In the genomic region with DNA sequence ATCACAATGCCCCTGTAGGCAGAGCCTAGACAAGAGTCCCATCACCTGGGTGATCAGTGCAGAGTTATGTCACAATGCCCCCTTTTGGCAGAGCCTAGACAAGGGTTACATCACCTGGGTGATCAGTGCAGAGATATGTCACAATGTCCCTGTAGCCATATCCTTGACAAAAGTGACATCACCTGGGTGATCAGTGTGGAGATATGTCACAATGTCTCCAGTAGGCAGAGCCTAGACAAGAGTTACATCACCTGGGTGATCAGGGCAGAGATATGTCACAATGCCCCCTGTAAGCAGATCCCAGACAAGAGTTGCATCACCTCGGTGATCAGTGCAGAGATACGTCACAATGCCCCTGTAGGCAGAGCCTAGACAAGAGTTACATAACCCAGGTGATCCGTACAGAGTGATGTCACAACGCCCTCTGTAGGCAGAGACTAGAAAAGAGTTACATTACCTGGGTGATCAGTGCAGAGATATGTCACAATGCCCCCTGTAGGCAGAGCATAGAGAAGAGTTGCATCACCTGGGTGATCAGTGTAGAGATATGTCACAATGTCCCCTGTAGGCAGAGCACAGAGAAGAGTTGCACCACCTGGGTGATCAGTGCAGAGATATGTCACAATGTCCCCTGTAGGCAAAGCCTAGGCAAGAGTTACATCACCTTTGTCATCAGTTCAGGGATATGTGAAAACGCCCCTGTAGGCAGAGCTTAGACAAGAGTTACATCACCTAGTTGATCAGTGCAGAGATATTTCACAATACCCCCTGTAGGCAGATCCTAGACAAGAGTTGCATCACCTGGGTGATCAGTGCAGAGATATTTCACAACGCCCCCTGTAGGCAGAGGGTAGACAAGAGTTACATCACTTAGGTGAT, we compare ENCODE assay signal across 12 cellular contexts. TPM values are rescaled to one million over a fixed set of nuclear protein-coding genes. Genes with fewer than 3 reads are reported as not detected.
DNase-seq lines count a peak whose midpoint lies in the region; ATAC-seq and TF ChIP-seq lines count a peak whose summit lies in the region.
"Not testable (repeated sequence)": the region's sequence is repeated elsewhere in the genome, so short reads cannot be mapped to it uniquely, and the experiment has no call there.
"Had no signal": no experiment of that assay in that cellular context is flagged by ENCODE, and none has a peak within 500 bp of the region (broad histone marks: within the 10 kb centered on the region; RNA-seq: fewer than 3 reads in every experiment).

No MANE protein-coding gene starts in this region.

- H3K9me3 Mint-ChIP-seq in CD8-positive, alpha-beta T cell; stimulated activated naive B cell treated with anti-CD40 and anti-IgM and Interleukin-4, amounts not matched to agents 10 μg/mL and 1 μg/mL and 100 μg/mL, for 72 hours: not testable (repeated sequence)

- not testable (repeated sequence) for H3K9ac ChIP-seq in iPS-20b (ENCODE audit: low read depth, low read length)
- H3K9ac ChIP-seq in neuronal stem cell (ENCODE audit: low read depth, low read length, poor library complexity), result peak overlapping the region; percentile 37

- CTCF ChIA-PET in CD8-positive, alpha-beta T cell (lab: Charles Lee), result not testable (repeated sequence)

- not testable (repeated sequence) for H4K91ac ChIP-seq in neuronal stem cell (ENCODE audit: low read depth, low read length, poor library complexity)

- H3K79me1 ChIP-seq in neuronal stem cell (ENCODE audit: low read depth, low read length), result not testable (repeated sequence)

- H2AK5ac ChIP-seq in neuronal stem cell (ENCODE audit: low read depth, low read length), result not testable (repeated sequence)

- H3K27ac ChIP-seq in CD8-positive, alpha-beta T cell (ENCODE audit: low read depth, low read length); Peyer's patch; body of pancreas; iPS-20b (ENCODE audit: low read length); neuronal stem cell (replicated peaks; ENCODE audit: low read length): not testable (repeated sequence)

- H3K9me3 ChIP-seq in CD8-positive, alpha-beta T cell (ENCODE audit: low read length); Peyer's patch; body of pancreas; neuronal stem cell (replicated peaks in 1 of 2; ENCODE audit: control insufficient read depth in 2 of 2, insufficient read depth in 1 of 2, low read depth in 1 of 2, low read length in 2 of 2): not testable (repeated sequence)
- peaks cover 11% of the 10 kb centered on the region for H3K9me3 ChIP-seq in iPS-20b (ENCODE audit: insufficient read depth, low read depth, low read length)

- not testable (repeated sequence) for H3K36me3 Mint-ChIP-seq in CD8-positive, alpha-beta T cell; stimulated activated naive B cell treated with anti-CD40 and anti-IgM and Interleukin-4, amounts not matched to agents 10 μg/mL and 1 μg/mL and 100 μg/mL, for 72 hours

- not testable (repeated sequence) for H2AFZ ChIP-seq in neuronal stem cell (ENCODE audit: low read length)

- WGBS in body of pancreas, 2 donors, result 28 to 33% methylated on average over 4 to 5 of the region's 6 CpGs
- WGBS in neuronal stem cell (ENCODE audit: extremely low coverage in 2 of 2, insufficient read length in 2 of 2, insufficient replicate concordance in 1 of 2), 2 donors, result no CpG with 5 or more reads among the region's 6 CpGs

- not testable (repeated sequence) for H2BK120ac ChIP-seq in neuronal stem cell (ENCODE audit: low read depth, low read length)

- H3K4me1 Mint-ChIP-seq in CD8-positive, alpha-beta T cell (ENCODE audit: low read depth); stimulated activated naive B cell treated with anti-CD40 and anti-IgM and Interleukin-4, amounts not matched to agents 10 μg/mL and 1 μg/mL and 100 μg/mL, for 72 hours: not testable (repeated sequence)

- H3K4me3 Mint-ChIP-seq in CD8-positive, alpha-beta T cell; stimulated activated naive B cell treated with anti-CD40 and anti-IgM and Interleukin-4, amounts not matched to agents 10 μg/mL and 1 μg/mL and 100 μg/mL, for 72 hours: not testable (repeated sequence)

- not testable (repeated sequence) for H3K4me3 ChIP-seq in CD8-positive, alpha-beta T cell (ENCODE audit: low read depth, low read length); Peyer's patch; body of pancreas; neuronal stem cell (ENCODE audit: low read length in 2 of 2)
- peak overlapping the region; percentile 21; the same call in 1 of the 2 replicates for H3K4me3 ChIP-seq in iPS-20b (ENCODE audit: low read length)

- not testable (repeated sequence) for H3K23ac ChIP-seq in neuronal stem cell (ENCODE audit: low read depth, low read length, poor library complexity)

- not testable (repeated sequence) for H2BK12ac ChIP-seq in neuronal stem cell (ENCODE audit: low read length)

- H3K14ac ChIP-seq in neuronal stem cell (ENCODE audit: low read length), result not testable (repeated sequence)

- intact Hi-C loops in CD8-positive, alpha-beta T cell (cut with DNase I, micrococcal nuclease); body of pancreas (cut with DNase I): not testable (repeated sequence)

- H3K36me3 ChIP-seq in CD8-positive, alpha-beta T cell (ENCODE audit: insufficient read depth, low read length); Peyer's patch; body of pancreas (replicated peaks in 1 of 2; ENCODE audit: insufficient read depth in 1 of 2, low read depth in 2 of 2); iPS-20b (ENCODE audit: insufficient read depth, low read depth, low read length); neuronal stem cell (replicated peaks in 1 of 2; ENCODE audit: control insufficient read depth in 2 of 2, insufficient read depth in 2 of 2, low read length in 2 of 2): not testable (repeated sequence)

- ATAC-seq in CD8-positive, alpha-beta T cell, result not testable (repeated sequence)
- ATAC-seq in HG02759 (IDR thresholded peaks at IDR 0.05; ENCODE audit: unreplicated experiment), result peak; percentile 37
- peak; percentile 58 for ATAC-seq in body of pancreas
- ATAC-seq in stimulated activated naive B cell treated with anti-CD40 and anti-IgM and Interleukin-4, amounts not matched to agents 10 μg/mL and 1 μg/mL and 100 μg/mL, for 72 hours (replicated peaks), result peak; percentile 23 to 40

- not testable (repeated sequence) for H2BK15ac ChIP-seq in neuronal stem cell (ENCODE audit: low read length)

- not testable (repeated sequence) for H3K4me1 ChIP-seq in CD8-positive, alpha-beta T cell (ENCODE audit: insufficient read depth, low read length); Peyer's patch; body of pancreas; iPS-20b (ENCODE audit: insufficient read depth, low read length); neuronal stem cell (ENCODE audit: control insufficient read depth in 2 of 2, insufficient read depth in 1 of 2, low read depth in 1 of 2, low read length in 2 of 2)

- TF ChIP-seq POLR2A in Peyer's patch (IDR thresholded peaks at IDR 0.05); body of pancreas (IDR thresholded peaks at IDR 0.05): not testable (repeated sequence)

- not testable (repeated sequence) for H2BK5ac ChIP-seq in neuronal stem cell (ENCODE audit: low read length)

- not testable (repeated sequence) for H3K18ac ChIP-seq in neuronal stem cell (ENCODE audit: low read length)

- H3K4ac ChIP-seq in neuronal stem cell (ENCODE audit: low read length), result not testable (repeated sequence)

- POLR2A ChIA-PET in CD8-positive, alpha-beta T cell (lab: Charles Lee), result not testable (repeated sequence)

- H3K27me3 ChIP-seq in CD8-positive, alpha-beta T cell (ENCODE audit: insufficient read depth, low read length); Peyer's patch; body of pancreas; iPS-20b (ENCODE audit: insufficient read depth, low read length); neuronal stem cell (ENCODE audit: control insufficient read depth in 3 of 3, insufficient read depth in 3 of 3, low read depth in 1 of 3, low read length in 3 of 3): not testable (repeated sequence)

- not testable (repeated sequence) for H3K4me2 ChIP-seq in neuronal stem cell (ENCODE audit: insufficient read depth, low read length, poor library complexity, severe bottlenecking)

- not testable (repeated sequence) for TF ChIP-seq CTCF in CD8-positive, alpha-beta T cell (IDR thresholded peaks at IDR 0.05); Peyer's patch (IDR thresholded peaks at IDR 0.05); body of pancreas (IDR thresholded peaks at IDR 0.05)

- H4K8ac ChIP-seq in neuronal stem cell (ENCODE audit: low read depth, low read length), result not testable (repeated sequence)

- peak in 6 of 7 experiments; percentile 1 to 49 (median 9) for DNase-seq in CD8-positive, alpha-beta T cell
- peak in 2 of 3 donors; percentile 15 to 38 for DNase-seq in Peyer's patch
- peak; percentile 17 for DNase-seq in activated CD8-positive, alpha-beta memory T cell treated with anti-CD3 and anti-CD28 coated beads, Interleukin-2, amount 50 U/mL, for 4 hours
- peak; percentile 1 to 12 (median 7) for DNase-seq in body of pancreas
- DNase-seq in neuronal stem cell (ENCODE audit: low spot score), result not testable (repeated sequence)
- DNase-seq in stimulated activated naive B cell treated with anti-CD40 and anti-IgM and Interleukin-4, amounts not matched to agents 10 μg/mL and 1 μg/mL and 100 μg/mL, for 72 hours, result peak; percentile 2

- H3K27ac Mint-ChIP-seq in CD8-positive, alpha-beta T cell; stimulated activated naive B cell treated with anti-CD40 and anti-IgM and Interleukin-4, amounts not matched to agents 10 μg/mL and 1 μg/mL and 100 μg/mL, for 72 hours: not testable (repeated sequence)

- H3K27me3 Mint-ChIP-seq in CD8-positive, alpha-beta T cell (ENCODE audit: low read depth); stimulated activated naive B cell treated with anti-CD40 and anti-IgM and Interleukin-4, amounts not matched to agents 10 μg/mL and 1 μg/mL and 100 μg/mL, for 72 hours: not testable (repeated sequence)

RNA-seq across cellular contexts. Expression of a gene that starts 4.4 kb away (rescaled TPM):
- total RNA-seq in CD8-positive, alpha-beta T cell, result not detected
- not detected for total RNA-seq in Peyer's patch
- not detected for total RNA-seq in body of pancreas
- polyA plus RNA-seq in neuronal stem cell (2013, experiment 1 of 2), result not detected
- polyA plus RNA-seq in neuronal stem cell (2013, experiment 2 of 2), result not detected
- total RNA-seq: activated CD8-positive, alpha-beta memory T cell treated with anti-CD3 and anti-CD28 coated beads for 36 hours; kidney epithelial cell; T-cell; thyroid gland had no signal
